ENCODE assay signal across 11 cellular contexts in the genomic region with DNA sequence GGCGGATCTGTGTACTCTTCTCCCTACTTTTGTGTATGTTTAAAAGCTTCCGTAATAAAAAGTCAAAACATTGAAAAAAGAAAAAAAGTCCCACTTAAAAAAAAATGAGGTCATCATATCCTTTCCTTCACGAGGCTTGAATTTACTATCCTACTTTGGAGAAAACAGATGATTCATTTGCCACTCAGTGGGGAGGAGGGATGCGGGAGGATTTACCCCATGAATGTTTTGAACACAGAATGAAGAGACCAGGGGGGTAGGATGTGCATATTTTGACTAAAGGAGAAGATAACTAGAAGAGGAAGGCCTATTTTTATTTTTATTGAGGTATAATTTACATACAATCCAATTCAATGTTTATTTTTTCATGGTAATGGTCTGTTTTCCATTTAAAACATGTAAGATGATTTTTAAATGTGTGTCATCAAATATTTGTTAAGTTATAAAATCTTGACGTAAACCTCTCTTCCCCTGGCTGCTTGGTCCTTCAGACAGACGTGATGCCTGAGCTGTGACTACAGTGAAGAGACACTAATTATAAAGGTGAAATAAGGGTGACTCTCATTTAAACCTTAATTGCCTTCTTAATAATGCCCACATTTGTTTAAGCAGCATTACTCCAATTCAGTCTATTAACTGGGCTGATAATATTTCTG.
DNase-seq lines count a peak whose midpoint lies in the region; ATAC-seq and TF ChIP-seq lines count a peak whose summit lies in the region.
"Had no signal": no experiment of that assay in that cellular context is flagged by ENCODE, and none has a peak within 500 bp of the region (broad histone marks: within the 10 kb centered on the region; RNA-seq: fewer than 3 reads in every experiment).

No MANE protein-coding gene starts in this region.

- peaks cover 9% of the 10 kb centered on the region for H3K27me3 Mint-ChIP-seq in H9 (ENCODE audit: low read depth)
- peaks cover 3% of the 10 kb centered on the region for H3K27me3 Mint-ChIP-seq in progenitor cell of endocrine pancreas
- H3K27me3 Mint-ChIP-seq in CD4-positive, alpha-beta T cell = no peaks in the 10 kb centered on the region

- H3K36me3 Mint-ChIP-seq in H9 (ENCODE audit: insufficient read depth in 1 of 3, low read depth in 3 of 3) (peaks cover 0 to 3% (median 0%) of the 10 kb centered on the region in 3 experiments; a peak in 2 of 7 replicates), progenitor cell of endocrine pancreas (ENCODE audit: insufficient read depth) (peaks cover 2% of the 10 kb centered on the region)
- no peaks in the 10 kb centered on the region for H3K36me3 Mint-ChIP-seq in CD4-positive, alpha-beta T cell (ENCODE audit: low read depth)

- no CpG with 5 or more reads among the region's 6 CpGs for WGBS in H9 (ENCODE audit: extremely low coverage, insufficient read length, low lambda C conversion rate)
- WGBS in SK-N-SH (ENCODE audit: low lambda C conversion rate) = 37% methylated on average over 6 of the region's 6 CpGs
- WGBS in smooth muscle cell (ENCODE audit: low lambda C conversion rate) = 18% methylated on average over 6 of the region's 6 CpGs

- no peaks in the 10 kb centered on the region for H3K79me1 ChIP-seq in H9 (ENCODE audit: insufficient read depth, low read depth, low read length, poor library complexity, severe bottlenecking)

- H3T11ph ChIP-seq in H9 (ENCODE audit: low read length) = no peak overlapping the region

- H3K4me3 ChIP-seq in SK-N-SH (ENCODE audit: low read depth in 2 of 2, low read length in 1 of 2) (0 out of 4 replicates have a peak overlapping the region, but pooled peaks of 1 of the 2 experiments have one; percentile 4), smooth muscle cell (no peak overlapping the region)
- H3K4me3 ChIP-seq: gastroesophageal sphincter had no signal

- H3K4me2 ChIP-seq in H9 (ENCODE audit: insufficient read depth, insufficient read length, low read length) = peak overlapping the region; percentile 20
- H3K4me2 ChIP-seq in SK-N-SH = 0 out of 2 replicates have a peak overlapping the region, but pooled peaks have one; percentile 14
- peak overlapping the region; percentile 81 for H3K4me2 ChIP-seq in smooth muscle cell

- H2BK5ac ChIP-seq in H9 (ENCODE audit: insufficient read length, low read length) = no peak overlapping the region

- H2AFZ ChIP-seq in H9 (ENCODE audit: low read length) (no peak overlapping the region), SK-N-SH (ENCODE audit: low read depth) (peak overlapping the region; percentile 8; the same call in 1 of the 2 replicates), smooth muscle cell (ENCODE audit: low read depth) (no peak overlapping the region)

- no peak overlapping the region for H2BK15ac ChIP-seq in H9 (ENCODE audit: low read depth, low read length)

- no peaks in the 10 kb centered on the region for H3K79me2 ChIP-seq in H9 (ENCODE audit: insufficient read depth, low read length)
- no peaks in the 10 kb centered on the region for H3K79me2 ChIP-seq in SK-N-SH (ENCODE audit: insufficient read depth)
- H3K79me2 ChIP-seq in smooth muscle cell (ENCODE audit: low read depth) = no peaks in the 10 kb centered on the region

- no peak for ATAC-seq in CD4-positive, alpha-beta T cell (ENCODE audit: poor library complexity)
- ATAC-seq: gastroesophageal sphincter, sciatic nerve had no signal

- no peaks in the 10 kb centered on the region for H3K9me2 ChIP-seq in SK-N-SH

- TF ChIP-seq CTCF in H9 (conservative IDR thresholded peaks at IDR 0.05) (no peak), SK-N-SH (IDR thresholded peaks at IDR 0.05) (no peak), smooth muscle cell (IDR thresholded peaks at IDR 0.05; ENCODE audit: borderline replicate concordance, insufficient read depth, poor library complexity, severe bottlenecking) (no peak), progenitor cell of endocrine pancreas (IDR thresholded peaks at IDR 0.05; ENCODE audit: unreplicated experiment) (no peak)
- TF ChIP-seq CTCF in CD4-positive, alpha-beta T cell (IDR thresholded peaks at IDR 0.05) = no peak

- H3K4me1 ChIP-seq in H9 (ENCODE audit: insufficient read depth, low read length) = peaks cover 8% of the 10 kb centered on the region; the same call in 1 of the 2 replicates
- H3K4me1 ChIP-seq in SK-N-SH (ENCODE audit: control insufficient read depth in 1 of 2, insufficient read depth in 2 of 2, low read depth in 1 of 2, low read length in 1 of 2) = peaks cover 6 to 21% of the 10 kb centered on the region in 2 experiments; a peak in 2 of 4 replicates
- peaks cover 44% of the 10 kb centered on the region for H3K4me1 ChIP-seq in smooth muscle cell (ENCODE audit: low read depth)

- no peaks in the 10 kb centered on the region for H4K20me1 ChIP-seq in H9 (ENCODE audit: control insufficient read depth, insufficient read depth, insufficient read length)
- no peaks in the 10 kb centered on the region for H4K20me1 ChIP-seq in SK-N-SH (ENCODE audit: insufficient read depth)
- H4K20me1 ChIP-seq in smooth muscle cell (ENCODE audit: low read depth) = no peaks in the 10 kb centered on the region

- H4K91ac ChIP-seq in H9 (ENCODE audit: insufficient read length, low read depth, low read length) = no peak overlapping the region

- H3K14ac ChIP-seq in H9 (ENCODE audit: insufficient read depth, low read length) = no peak overlapping the region

- H3K23ac ChIP-seq in H9 (ENCODE audit: insufficient read length, low read depth, low read length) = no peak overlapping the region

- H2BK120ac ChIP-seq in H9 (ENCODE audit: low read depth, low read length, poor library complexity, severe bottlenecking) = no peak overlapping the region

- H3K4me1 Mint-ChIP-seq in H9 (peaks cover 48 to 64% of the 10 kb centered on the region in 2 experiments), progenitor cell of endocrine pancreas (ENCODE audit: low read depth) (peaks cover 11% of the 10 kb centered on the region)
- H3K4me1 Mint-ChIP-seq in CD4-positive, alpha-beta T cell (ENCODE audit: low read depth) = peaks cover under 1% of the 10 kb centered on the region

- no peaks in the 10 kb centered on the region for H3K23me2 ChIP-seq in H9 (ENCODE audit: insufficient read length, low read depth, low read length, poor library complexity, severe bottlenecking)

- no peak overlapping the region for H3K18ac ChIP-seq in H9 (ENCODE audit: insufficient read length, low read depth, low read length)

- H2AK5ac ChIP-seq in H9 (ENCODE audit: insufficient read length, low read length) = no peak overlapping the region

- H3K27ac ChIP-seq in H9 (ENCODE audit: insufficient read length, low read depth, low read length) = no peak overlapping the region
- peak overlapping the region in 1 of 2 experiments; percentile 69; a peak in 2 of 4 replicates for H3K27ac ChIP-seq in SK-N-SH (ENCODE audit: low read depth in 2 of 2, low read length in 1 of 2)
- H3K27ac ChIP-seq in smooth muscle cell (ENCODE audit: low read depth) = peak overlapping the region; percentile 87
- no peak overlapping the region for H3K27ac ChIP-seq in CD4-positive, alpha-beta T cell (ENCODE audit: low read depth, low read length)
- H3K27ac ChIP-seq: gastroesophageal sphincter had no signal

- H4K8ac ChIP-seq in H9 (replicated peaks; ENCODE audit: insufficient read length, low read depth, low read length) = no peak overlapping the region

- H3F3A ChIP-seq in SK-N-SH (replicated peaks; ENCODE audit: insufficient read depth) = peaks cover 5% of the 10 kb centered on the region
- H3F3A ChIP-seq in smooth muscle cell (ENCODE audit: low read depth) = peaks cover 10% of the 10 kb centered on the region

- no peak overlapping the region for H2BK20ac ChIP-seq in H9 (ENCODE audit: low read depth, low read length, poor library complexity, severe bottlenecking)

- no peak overlapping the region for H3K56ac ChIP-seq in H9 (ENCODE audit: insufficient read length, low read depth, low read length)

- H3K9me3 ChIP-seq in H9 (ENCODE audit: control insufficient read depth, low read depth, low read length) = no peaks in the 10 kb centered on the region
- H3K9me3 ChIP-seq in SK-N-SH = no peaks in the 10 kb centered on the region
- H3K9me3 ChIP-seq in smooth muscle cell (replicated peaks; ENCODE audit: low read depth) = no peaks in the 10 kb centered on the region
- no peaks in the 10 kb centered on the region for H3K9me3 ChIP-seq in CD4-positive, alpha-beta T cell (ENCODE audit: control insufficient read depth, low read length)
- H3K9me3 ChIP-seq: gastroesophageal sphincter had no signal

- H3K27me3 ChIP-seq in H9 (ENCODE audit: insufficient read depth, low read length) (no peaks in the 10 kb centered on the region), SK-N-SH (ENCODE audit: insufficient read depth) (no peaks in the 10 kb centered on the region), smooth muscle cell (ENCODE audit: low read depth) (no peaks in the 10 kb centered on the region)
- H3K27me3 ChIP-seq in CD4-positive, alpha-beta T cell (ENCODE audit: control insufficient read depth, insufficient read depth, low read length) = no peaks in the 10 kb centered on the region
- H3K27me3 ChIP-seq: gastroesophageal sphincter had no signal

- intact Hi-C loops in CD4-positive, alpha-beta T cell (cut with DNase I, micrococcal nuclease) = no loop called here

- H2BK12ac ChIP-seq in H9 (ENCODE audit: insufficient read length, low read depth, low read length) = no peak overlapping the region

- no peaks in the 10 kb centered on the region for H3K9me3 Mint-ChIP-seq in H9
- H3K9me3 Mint-ChIP-seq in progenitor cell of endocrine pancreas (ENCODE audit: low read depth) = no peaks in the 10 kb centered on the region
- H3K9me3 Mint-ChIP-seq in CD4-positive, alpha-beta T cell = no peaks in the 10 kb centered on the region

- H3K9ac ChIP-seq in H9 (ENCODE audit: extremely low read depth, insufficient read length, low read length) (no peak overlapping the region), SK-N-SH (peak overlapping the region; percentile 17; the same call in 1 of the 2 replicates), smooth muscle cell (ENCODE audit: low read depth) (peak overlapping the region; percentile 59)

- TF ChIP-seq RAD21 in SK-N-SH (IDR thresholded peaks at IDR 0.05; ENCODE audit: low read length) = no peak

- CTCF ChIA-PET in SK-N-SH (lab: Yijun Ruan, JAX) = no interaction called here
- CTCF ChIA-PET in CD4-positive, alpha-beta T cell (lab: Charles Lee) = no interaction called here

- H3K36me3 ChIP-seq in SK-N-SH (replicated peaks in 1 of 2; ENCODE audit: control insufficient read depth in 1 of 2, insufficient read depth in 2 of 2, low read length in 1 of 2) (no peaks in the 10 kb centered on the region), smooth muscle cell (ENCODE audit: low read depth) (no peaks in the 10 kb centered on the region)
- H3K36me3 ChIP-seq: gastroesophageal sphincter had no signal

- peak in 1 of 2 experiments; percentile 55; a peak in 1 of 4 replicates for TF ChIP-seq EP300 in SK-N-SH (IDR thresholded peaks at IDR 0.05; ENCODE audit: borderline replicate concordance in 1 of 2, low read depth in 1 of 2, low read length in 1 of 2)

- H3K4me3 Mint-ChIP-seq in H9 (peak overlapping the region in 1 of 2 experiments; percentile 56; a peak in 3 of 5 replicates), progenitor cell of endocrine pancreas (ENCODE audit: low read depth) (no peak overlapping the region)
- H3K4me3 Mint-ChIP-seq in CD4-positive, alpha-beta T cell = no peak overlapping the region

- H3K4ac ChIP-seq in H9 (ENCODE audit: low read depth, low read length) = no peak overlapping the region

- H3K27ac Mint-ChIP-seq in H9 (peak overlapping the region in 1 of 3 experiments; percentile 59; a peak in 2 of 7 replicates), progenitor cell of endocrine pancreas (no peak overlapping the region)
- H3K27ac Mint-ChIP-seq in CD4-positive, alpha-beta T cell = no peak overlapping the region

- DNase-seq in H9 (no peak), SK-N-SH (no peak), fibroblast of peridontal ligament (ENCODE audit: extremely low read depth) (peak; percentile 66), smooth muscle cell (lab: John Stamatoyannopoulos, UW; ENCODE audit: unreplicated experiment) (no peak), progenitor cell of endocrine pancreas (ENCODE audit: low spot score, unreplicated experiment) (no peak)
- no peak for DNase-seq in stimulated activated CD4-positive, alpha-beta T cell treated with anti-CD3 and anti-CD28 coated beads, Interleukin-15, amount 100 ng/mL, for 24 hours
- no peak for DNase-seq in CD4-positive, alpha-beta T cell
- DNase-seq: activated CD8-positive, alpha-beta memory T cell treated with anti-CD3 and anti-CD28 coated beads, Interleukin-2, amount 50 U/mL, for 48 hours; DMS79 treated with DMSO at 0.1 percent for 48 hours had no signal

- POLR2A ChIA-PET in SK-N-SH (lab: Yijun Ruan, JAX) = no interaction called here
- POLR2A ChIA-PET in CD4-positive, alpha-beta T cell (lab: Charles Lee) = no interaction called here

- H4K5ac ChIP-seq in H9 (ENCODE audit: insufficient read length, low read depth, low read length) = no peak overlapping the region

Comparison
In these comparisons a context has a peak if more than half of its experiments do, and no peak if none do; other contexts are left out.
1. H3K4me2 ChIP-seq: peak in every context shown above with its lines; median percentile 81 in smooth muscle cell; 20 in H9; 14 in SK-N-SH.